In genomic region chr6:137136065-137136464, GRCh38 we compare ENCODE assay signal across 20 cellular contexts. TPM values are rescaled to one million over a fixed set of nuclear protein-coding genes. Genes with fewer than 3 reads are reported as not detected.
A peak's percentile ranks its signal among the peaks of the same experiment; 100 is the strongest.
DNase-seq lines count a peak whose midpoint lies in the region; ATAC-seq and TF ChIP-seq lines count a peak whose summit lies in the region.
"Had no signal": no experiment of that assay in that cellular context is flagged by ENCODE, and none has a peak within 500 bp of the region (broad histone marks: within the 10 kb centered on the region; RNA-seq: fewer than 3 reads in every experiment).

No MANE protein-coding gene starts in this region.

- H3F3A ChIP-seq in SU-DHL-6 (ENCODE audit: insufficient read depth), result no peaks in the 10 kb centered on the region

- H4K20me1 ChIP-seq in SU-DHL-6 (ENCODE audit: low read depth, low read length), result no peaks in the 10 kb centered on the region

- H3K79me2 ChIP-seq in SU-DHL-6 (ENCODE audit: insufficient read depth, low read length), result no peaks in the 10 kb centered on the region

- H2AFZ ChIP-seq in SU-DHL-6 (ENCODE audit: low read depth, low read length, severe bottlenecking), result no peak overlapping the region

- H3K27ac ChIP-seq in HEK293 (ENCODE audit: extremely low read depth, low read depth, low read length) (no peak overlapping the region), SU-DHL-6 (ENCODE audit: low read depth, low read length) (no peak overlapping the region)
- H3K27ac ChIP-seq: adrenal gland, SJCRH30 had no signal

- no peak for DNase-seq in AG10803 (ENCODE audit: low read depth)
- peak; percentile 35 for DNase-seq in fibroblast of the aortic adventitia (ENCODE audit: low read depth)
- DNase-seq in stimulated activated CD4-positive, alpha-beta T cell treated with anti-CD3 and anti-CD28 coated beads, Interleukin-4, amount 100 ng/mL, for 4 hours, result no peak
- DNase-seq in NCI-H1092 (lab: John Stamatoyannopoulos, UW), result no peak
- no peak for DNase-seq in cortex of kidney (lab: John Stamatoyannopoulos, UW)
- DNase-seq: activated CD4-positive, alpha-beta T cell treated with anti-CD3 and anti-CD28 coated beads for 1 hour; activated T-cell treated with anti-CD3 and anti-CD28 coated beads, Interleukin-2, amount 50 U/mL, for 1 hour; adrenal gland; COR-L47; endodermal cell; midbrain; NCI-H1417; NCI-H524; SJCRH30; stimulated activated CD4-positive, alpha-beta T cell treated with anti-CD3 and anti-CD28 coated beads, Interleukin-4, amount 100 ng/mL, for 1 hour; stimulated activated naive CD4-positive, alpha-beta T cell had no signal

- H3K9me2 ChIP-seq in SU-DHL-6 (replicated peaks; ENCODE audit: insufficient read depth, low read length), result no peaks in the 10 kb centered on the region

- H3K9me3 ChIP-seq in HEK293 (ENCODE audit: control insufficient read depth, insufficient read depth, low read depth, low read length) (no peaks in the 10 kb centered on the region), SU-DHL-6 (ENCODE audit: insufficient read depth, low read length) (no peaks in the 10 kb centered on the region)

- H3K4me3 ChIP-seq in AG10803 (ENCODE audit: low read length) (no peak overlapping the region), HEK293 (ENCODE audit: low read depth, low read length) (no peak overlapping the region), SU-DHL-6 (ENCODE audit: insufficient read depth, low read length, poor library complexity, severe bottlenecking) (no peak overlapping the region), fibroblast of the aortic adventitia (ENCODE audit: low read depth, low read length) (no peak overlapping the region)
- H3K4me3 ChIP-seq: adrenal gland, SJCRH30 had no signal

- H3K36me3 ChIP-seq in HEK293 (ENCODE audit: control insufficient read depth in 2 of 2, insufficient read depth in 1 of 2, low read length in 2 of 2), result no peaks in the 10 kb centered on the region
- no peaks in the 10 kb centered on the region for H3K36me3 ChIP-seq in SU-DHL-6 (ENCODE audit: low read length)
- H3K36me3 ChIP-seq: adrenal gland, SJCRH30 had no signal

- no peak for ATAC-seq in GM18517 (IDR thresholded peaks at IDR 0.05; ENCODE audit: unreplicated experiment)

- no peak overlapping the region for H3K9ac ChIP-seq in SU-DHL-6 (ENCODE audit: low read length)

- POLR2A ChIA-PET in HEK293 (lab: Yijun Ruan, JAX), result no interaction called here

- CTCF ChIA-PET in HEK293 (lab: Yijun Ruan, JAX), result no interaction called here

- no peaks in the 10 kb centered on the region for H3K4me1 ChIP-seq in HEK293 (ENCODE audit: control insufficient read depth, insufficient read depth, low read length)
- H3K4me1 ChIP-seq: adrenal gland, SJCRH30 had no signal

- H3K4me2 ChIP-seq in SU-DHL-6 (ENCODE audit: low read depth, low read length, poor library complexity, severe bottlenecking), result no peak overlapping the region

- peak; percentile 27; the same call in 1 of the 2 replicates for TF ChIP-seq CTCF in AG10803 (conservative IDR thresholded peaks at IDR 0.05; ENCODE audit: low read length)
- no peak for TF ChIP-seq CTCF in HEK293 (tag by site-specific recombination; IDR thresholded peaks at IDR 0.05)
- peak; percentile 17 for TF ChIP-seq CTCF in SU-DHL-6 (IDR thresholded peaks at IDR 0.05; ENCODE audit: insufficient read depth, low read length, poor library complexity, severe bottlenecking)
- TF ChIP-seq CTCF in fibroblast of the aortic adventitia (IDR thresholded peaks at IDR 0.05; ENCODE audit: insufficient read depth, low read length), result peak; percentile 31

- H3K27me3 ChIP-seq in SU-DHL-6 (ENCODE audit: low read length), result no peaks in the 10 kb centered on the region
- H3K27me3 ChIP-seq: adrenal gland, SJCRH30 had no signal

TF ChIP-seq in HEK293, 187 proteins besides CTCF, POLR2A, EP300 and RAD21:
- TF ChIP-seq REST (tag by site-specific recombination; IDR thresholded peaks at IDR 0.05) (no peak), ZNF654 (tag by site-specific recombination; IDR thresholded peaks at IDR 0.05; ENCODE audit: low read depth) (peak; percentile 39), ZNF10 (tag by site-specific recombination; IDR thresholded peaks at IDR 0.05) (no peak)

RNA-seq across cellular contexts. Expression of gene IL22RA2, which starts 37.4 kb away (rescaled TPM):
- not detected in 2 replicates for total RNA-seq in fibroblast of the aortic adventitia (ENCODE audit: low replicate concordance)
- total RNA-seq: adrenal gland, endodermal cell, posterior vena cava, SJCRH30 had no signal
